ENCODE assay signal across 10 cellular contexts in genomic region chr11:47384498-47384897, GRCh38. TPM values are rescaled to one million over a fixed set of nuclear protein-coding genes. Genes with fewer than 3 reads are reported as not detected.
"Had no signal": no experiment of that assay in that cellular context is flagged by ENCODE, and none has a peak within 500 bp of the region (broad histone marks: within the 10 kb centered on the region; RNA-seq: fewer than 3 reads in every experiment).

No MANE protein-coding gene starts in this region.

- ATAC-seq: GM23338, HepG2 had no signal

- FAIRE-seq: H1, H54, HepG2 had no signal

- H3K27ac ChIP-seq: HL-60 had no signal

- H3K4me3 ChIP-seq: GM23338 had no signal

- H2AFZ ChIP-seq: GM23338 had no signal

- H3K4me2 ChIP-seq: GM23338 had no signal

- DNase-seq: H9, HCEC 1CT, HFFc6 had no signal

RNA-seq across cellular contexts. Expression of gene SPI1, which starts 6.2 kb away (rescaled TPM):
- total RNA-seq: GM23338, H1, H9, HepG2, HFFc6, HT1080 had no signal
- polyA plus RNA-seq: HepG2 had no signal

RNA-seq across cellular contexts. Expression of gene MYBPC3, which starts 32.0 kb away (rescaled TPM):
- total RNA-seq: GM23338, H1, H9, HepG2, HFFc6, HT1080 had no signal
- polyA plus RNA-seq: GM23338, HepG2, IgD-negative memory B cell had no signal
